In the genomic region with DNA sequence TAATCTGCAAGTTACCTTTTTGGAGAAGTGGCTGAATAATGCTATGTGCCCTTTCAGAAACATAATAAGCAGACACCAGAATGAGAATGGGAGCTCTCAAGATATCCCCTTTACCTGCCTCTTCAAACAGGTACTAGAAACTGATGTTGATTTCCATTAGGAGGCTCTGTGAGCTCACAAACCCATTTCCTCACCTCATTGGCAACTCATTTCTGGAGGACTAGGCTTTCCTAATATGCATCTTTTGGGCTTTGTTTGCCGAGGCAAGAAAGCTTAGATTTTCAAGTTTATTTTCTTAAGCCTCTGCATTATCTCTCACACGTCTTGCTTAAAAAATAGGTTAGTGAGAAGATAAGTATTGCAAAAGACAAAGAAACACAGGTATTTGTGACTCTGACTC, we compare ENCODE assay signal across 34 cellular contexts.
"Had no signal": no experiment of that assay in that cellular context is flagged by ENCODE, and none has a peak within 500 bp of the region (broad histone marks: within the 10 kb centered on the region; RNA-seq: fewer than 3 reads in every experiment).

No MANE protein-coding gene starts in this region.

- FAIRE-seq: RCC 7860 had no signal

- H3K4me2 ChIP-seq: KMS-11, PC-9 had no signal

- H3K27me3 ChIP-seq: ascending aorta, body of pancreas had no signal

- ATAC-seq: activated CD8-positive, alpha-beta T cell treated with anti-CD3 and anti-CD28 coated beads for 36 hours; activated T-cell treated with anti-CD3 and anti-CD28 coated beads, Interleukin-2, amount 50 U/mL, for 72 hours; activated T-helper 17 cell treated with anti-CD3 and anti-CD28 coated beads, Interleukin-2, amount 50 U/mL, for 72 hours; body of pancreas had no signal

- H3K9me3 Mint-ChIP-seq: activated CD8-positive, alpha-beta T cell treated with anti-CD3 and anti-CD28 coated beads for 36 hours; activated naive CD4-positive, alpha-beta T cell treated with anti-CD3 and anti-CD28 coated beads, Interleukin-2, amount 50 U/mL, for 24 hours; activated naive CD8-positive, alpha-beta T cell treated with anti-CD3 and anti-CD28 coated beads, Interleukin-2, amount 10 ng/mL, durations not matched to agents 7 days and 5 days had no signal

- H3K36me3 Mint-ChIP-seq: activated naive CD4-positive, alpha-beta T cell treated with anti-CD3 and anti-CD28 coated beads, Interleukin-2, amount 50 U/mL, for 24 hours; activated naive CD8-positive, alpha-beta T cell treated with anti-CD3 and anti-CD28 coated beads, Interleukin-2, amount 10 ng/mL, durations not matched to agents 7 days and 5 days had no signal

- H3K4me1 Mint-ChIP-seq: activated CD4-positive, alpha-beta T cell treated with anti-CD3 and anti-CD28 coated beads, Interleukin-2, amount 10 ng/mL, durations not matched to agents 24 days and 14 days; activated naive CD4-positive, alpha-beta T cell treated with anti-CD3 and anti-CD28 coated beads, Interleukin-2, amount 50 U/mL, for 24 hours; activated naive CD8-positive, alpha-beta T cell treated with anti-CD3 and anti-CD28 coated beads, Interleukin-2, amount 10 ng/mL, durations not matched to agents 7 days and 5 days; activated T-helper 17 cell treated with anti-CD3 and anti-CD28 coated beads, Interleukin-2, amount 50 U/mL, for 72 hours had no signal

- H3K4me1 ChIP-seq: ascending aorta, body of pancreas, breast epithelium had no signal

- H2AFZ ChIP-seq: PC-9 had no signal

- H3K27ac Mint-ChIP-seq: activated CD4-positive, alpha-beta T cell treated with anti-CD3 and anti-CD28 coated beads, Interleukin-2, amount 10 ng/mL, durations not matched to agents 24 days and 14 days; activated CD8-positive, alpha-beta T cell treated with anti-CD3 and anti-CD28 coated beads for 36 hours; activated naive CD4-positive, alpha-beta T cell treated with anti-CD3 and anti-CD28 coated beads, Interleukin-2, amount 50 U/mL, for 24 hours; activated naive CD8-positive, alpha-beta T cell treated with anti-CD3 and anti-CD28 coated beads, Interleukin-2, amount 10 ng/mL, durations not matched to agents 7 days and 5 days; activated T-cell treated with anti-CD3 and anti-CD28 coated beads, Interleukin-2, amount 50 U/mL, for 72 hours; activated T-helper 17 cell treated with anti-CD3 and anti-CD28 coated beads, Interleukin-2, amount 50 U/mL, for 72 hours had no signal

- H3K36me3 ChIP-seq: ascending aorta, breast epithelium, WERI-Rb-1 had no signal

- H3K27me3 Mint-ChIP-seq: activated CD4-positive, alpha-beta T cell treated with anti-CD3 and anti-CD28 coated beads, Interleukin-2, amount 10 ng/mL, durations not matched to agents 24 days and 14 days; activated CD8-positive, alpha-beta T cell treated with anti-CD3 and anti-CD28 coated beads for 36 hours; activated naive CD4-positive, alpha-beta T cell treated with anti-CD3 and anti-CD28 coated beads, Interleukin-2, amount 50 U/mL, for 24 hours; activated naive CD8-positive, alpha-beta T cell treated with anti-CD3 and anti-CD28 coated beads, Interleukin-2, amount 10 ng/mL, durations not matched to agents 7 days and 5 days; activated T-helper 17 cell treated with anti-CD3 and anti-CD28 coated beads, Interleukin-2, amount 50 U/mL, for 72 hours had no signal

- H3K4me3 Mint-ChIP-seq: activated CD4-positive, alpha-beta T cell treated with anti-CD3 and anti-CD28 coated beads, Interleukin-2, amount 10 ng/mL, durations not matched to agents 24 days and 14 days; activated CD8-positive, alpha-beta T cell treated with anti-CD3 and anti-CD28 coated beads for 36 hours; activated naive CD4-positive, alpha-beta T cell treated with anti-CD3 and anti-CD28 coated beads, Interleukin-2, amount 50 U/mL, for 24 hours; activated naive CD8-positive, alpha-beta T cell treated with anti-CD3 and anti-CD28 coated beads, Interleukin-2, amount 10 ng/mL, durations not matched to agents 7 days and 5 days; activated T-cell treated with anti-CD3 and anti-CD28 coated beads, Interleukin-2, amount 50 U/mL, for 72 hours; activated T-helper 17 cell treated with anti-CD3 and anti-CD28 coated beads, Interleukin-2, amount 50 U/mL, for 72 hours had no signal

- H3K9me3 ChIP-seq: ascending aorta, body of pancreas, breast epithelium had no signal

- H3K9ac ChIP-seq: KMS-11 had no signal

- DNase-seq: activated CD4-positive, alpha-beta T cell treated with anti-CD3 and anti-CD28 coated beads, Interleukin-2, amount 10 ng/mL, durations not matched to agents 24 days and 14 days; activated CD4-positive, alpha-beta T cell treated with anti-CD3 and anti-CD28 coated beads, Interleukin-2, amount 50 U/mL, for 4 hours; activated CD8-positive, alpha-beta T cell treated with anti-CD3 and anti-CD28 coated beads for 36 hours; activated effector memory CD4-positive, alpha-beta T cell treated with anti-CD3 and anti-CD28 coated beads, Interleukin-2, amount 50 U/mL, for 16 hours; activated naive CD4-positive, alpha-beta T cell; activated naive CD8-positive, alpha-beta T cell treated with anti-CD3 and anti-CD28 coated beads, Interleukin-2, amount 10 ng/mL, durations not matched to agents 7 days and 5 days; activated T-cell treated with anti-CD3 and anti-CD28 coated beads, Interleukin-2, amount 50 U/mL, for 1 hour; activated T-cell treated with anti-CD3 and anti-CD28 coated beads, Interleukin-2, amount 50 U/mL, for 72 hours; amygdala; body of pancreas; caudate nucleus; MM.1S; MV-4-11; NCI-H1092; NCI-H1436 treated with DMSO at 0.1 percent for 48 hours; NCI-H1694 treated with DMSO at 0.1 percent for 48 hours; NCI-H2029; NCI-H510A; NCI-H526; NCI-H748 treated with DMSO at 0.1 percent for 48 hours; PC-9; Right ventricle myocardium superior; SW 1271; T-helper 1 cell; T-helper 2 cell; T1000; WERI-Rb-1 had no signal

- H3K27ac ChIP-seq: ascending aorta, body of pancreas, breast epithelium, KMS-11, PC-9, RWPE1, WERI-Rb-1 had no signal

- H3K4me3 ChIP-seq: ascending aorta, body of pancreas, breast epithelium, PC-9 had no signal
